Comparison of ENCODE assay signal across 3 cellular contexts in genomic region chr9:89547000-89547399, GRCh38.
"Had no signal": no experiment of that assay in that cellular context is flagged by ENCODE, and none has a peak within 500 bp of the region (broad histone marks: within the 10 kb centered on the region; RNA-seq: fewer than 3 reads in every experiment).

No MANE protein-coding gene starts in this region.

- H3K4me3 ChIP-seq: GM12878 had no signal

- DNase-seq: GDM1, GF-D8 had no signal
